Comparison of ENCODE assay signal across 3 cellular contexts in the genomic region with DNA sequence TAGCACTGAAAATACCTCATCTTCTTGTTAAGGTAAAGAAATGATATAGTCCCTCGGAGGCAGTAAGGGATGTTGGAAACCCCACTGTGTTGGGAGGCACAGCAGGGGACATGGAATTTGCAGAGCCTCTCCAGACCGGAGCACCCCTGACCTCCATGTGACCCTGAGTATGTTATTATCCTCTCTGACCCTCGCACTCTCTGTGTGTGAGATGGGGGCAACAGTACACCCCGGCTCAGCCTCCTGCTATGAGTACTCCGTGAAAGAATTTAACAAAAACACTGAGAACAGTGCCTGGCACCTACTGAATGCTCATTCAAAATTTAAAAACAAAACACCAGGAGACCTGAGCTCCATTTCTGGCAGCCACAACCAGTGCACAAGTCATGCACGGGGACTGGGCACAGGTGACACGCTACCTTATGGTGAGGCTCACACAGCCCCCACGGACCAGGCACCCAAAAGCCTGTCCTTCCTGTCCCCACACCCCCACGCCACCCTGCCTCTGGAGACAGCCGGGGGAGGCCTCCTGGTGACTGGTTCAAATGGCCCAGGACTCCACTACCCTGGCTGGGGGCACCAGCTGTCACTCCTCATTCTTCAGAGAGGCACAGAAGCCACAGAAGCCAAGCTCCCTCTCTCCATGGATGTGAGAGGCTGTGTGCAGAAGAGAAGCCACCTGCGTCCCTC.
TF ChIP-seq lines count a peak whose summit lies in the region.

No MANE protein-coding gene starts in this region.

TF ChIP-seq in A549, 52 proteins besides CTCF, POLR2A, EP300 and RAD21:
- TF ChIP-seq, protein P1, sequence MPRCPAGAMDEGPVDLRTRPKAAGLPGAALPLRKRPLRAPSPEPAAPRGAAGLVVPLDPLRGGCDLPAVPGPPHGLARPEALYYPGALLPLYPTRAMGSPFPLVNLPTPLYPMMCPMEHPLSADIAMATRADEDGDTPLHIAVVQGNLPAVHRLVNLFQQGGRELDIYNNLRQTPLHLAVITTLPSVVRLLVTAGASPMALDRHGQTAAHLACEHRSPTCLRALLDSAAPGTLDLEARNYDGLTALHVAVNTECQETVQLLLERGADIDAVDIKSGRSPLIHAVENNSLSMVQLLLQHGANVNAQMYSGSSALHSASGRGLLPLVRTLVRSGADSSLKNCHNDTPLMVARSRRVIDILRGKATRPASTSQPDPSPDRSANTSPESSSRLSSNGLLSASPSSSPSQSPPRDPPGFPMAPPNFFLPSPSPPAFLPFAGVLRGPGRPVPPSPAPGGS (IDR thresholded peaks at IDR 0.05) = no peak
- TF ChIP-seq KDM1A (IDR thresholded peaks at IDR 0.05; ENCODE audit: low read depth) (no peak), USF2 (IDR thresholded peaks at IDR 0.05) (no peak)

TF ChIP-seq in HEK293, 187 proteins besides CTCF, POLR2A, EP300 and RAD21:
- TF ChIP-seq ZNF132 (tag by site-specific recombination; IDR thresholded peaks at IDR 0.05; ENCODE audit: borderline replicate concordance) (no peak), OSR2 (tag by site-specific recombination; IDR thresholded peaks at IDR 0.05) (peak; percentile 10; the same call in 1 of the 2 replicates), GLIS1 (tag by site-specific recombination; IDR thresholded peaks at IDR 0.05) (peak; percentile 62), ZIC2 (tag by site-specific recombination; IDR thresholded peaks at IDR 0.05) (peak; percentile 58)
- TF ChIP-seq, protein P2, sequence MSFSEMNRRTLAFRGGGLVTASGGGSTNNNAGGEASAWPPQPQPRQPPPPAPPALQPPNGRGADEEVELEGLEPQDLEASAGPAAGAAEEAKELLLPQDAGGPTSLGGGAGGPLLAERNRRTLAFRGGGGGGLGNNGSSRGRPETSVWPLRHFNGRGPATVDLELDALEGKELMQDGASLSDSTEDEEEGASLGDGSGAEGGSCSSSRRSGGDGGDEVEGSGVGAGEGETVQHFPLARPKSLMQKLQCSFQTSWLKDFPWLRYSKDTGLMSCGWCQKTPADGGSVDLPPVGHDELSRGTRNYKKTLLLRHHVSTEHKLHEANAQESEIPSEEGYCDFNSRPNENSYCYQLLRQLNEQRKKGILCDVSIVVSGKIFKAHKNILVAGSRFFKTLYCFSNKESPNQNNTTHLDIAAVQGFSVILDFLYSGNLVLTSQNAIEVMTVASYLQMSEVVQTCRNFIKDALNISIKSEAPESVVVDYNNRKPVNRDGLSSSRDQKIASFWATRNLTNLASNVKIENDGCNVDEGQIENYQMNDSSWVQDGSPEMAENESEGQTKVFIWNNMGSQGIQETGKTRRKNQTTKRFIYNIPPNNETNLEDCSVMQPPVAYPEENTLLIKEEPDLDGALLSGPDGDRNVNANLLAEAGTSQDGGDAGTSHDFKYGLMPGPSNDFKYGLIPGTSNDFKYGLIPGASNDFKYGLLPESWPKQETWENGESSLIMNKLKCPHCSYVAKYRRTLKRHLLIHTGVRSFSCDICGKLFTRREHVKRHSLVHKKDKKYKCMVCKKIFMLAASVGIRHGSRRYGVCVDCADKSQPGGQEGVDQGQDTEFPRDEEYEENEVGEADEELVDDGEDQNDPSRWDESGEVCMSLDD (tag by site-specific recombination; IDR thresholded peaks at IDR 0.05) = no peak

TF ChIP-seq in WTC11, 78 proteins besides CTCF, POLR2A, EP300 and RAD21:
- TF ChIP-seq FOXP1 (CRISPR knock-in tag; IDR thresholded peaks at IDR 0.05; ENCODE audit: borderline replicate concordance) = no peak
- no peak for TF ChIP-seq ZNF423 (CRISPR knock-in tag; IDR thresholded peaks at IDR 0.05)
- no peak for TF ChIP-seq ZNF138 (CRISPR knock-in tag; conservative IDR thresholded peaks at IDR 0.05)
- no peak for TF ChIP-seq TEAD1 (CRISPR knock-in tag; IDR thresholded peaks at IDR 0.05)
- TF ChIP-seq, protein P3, sequence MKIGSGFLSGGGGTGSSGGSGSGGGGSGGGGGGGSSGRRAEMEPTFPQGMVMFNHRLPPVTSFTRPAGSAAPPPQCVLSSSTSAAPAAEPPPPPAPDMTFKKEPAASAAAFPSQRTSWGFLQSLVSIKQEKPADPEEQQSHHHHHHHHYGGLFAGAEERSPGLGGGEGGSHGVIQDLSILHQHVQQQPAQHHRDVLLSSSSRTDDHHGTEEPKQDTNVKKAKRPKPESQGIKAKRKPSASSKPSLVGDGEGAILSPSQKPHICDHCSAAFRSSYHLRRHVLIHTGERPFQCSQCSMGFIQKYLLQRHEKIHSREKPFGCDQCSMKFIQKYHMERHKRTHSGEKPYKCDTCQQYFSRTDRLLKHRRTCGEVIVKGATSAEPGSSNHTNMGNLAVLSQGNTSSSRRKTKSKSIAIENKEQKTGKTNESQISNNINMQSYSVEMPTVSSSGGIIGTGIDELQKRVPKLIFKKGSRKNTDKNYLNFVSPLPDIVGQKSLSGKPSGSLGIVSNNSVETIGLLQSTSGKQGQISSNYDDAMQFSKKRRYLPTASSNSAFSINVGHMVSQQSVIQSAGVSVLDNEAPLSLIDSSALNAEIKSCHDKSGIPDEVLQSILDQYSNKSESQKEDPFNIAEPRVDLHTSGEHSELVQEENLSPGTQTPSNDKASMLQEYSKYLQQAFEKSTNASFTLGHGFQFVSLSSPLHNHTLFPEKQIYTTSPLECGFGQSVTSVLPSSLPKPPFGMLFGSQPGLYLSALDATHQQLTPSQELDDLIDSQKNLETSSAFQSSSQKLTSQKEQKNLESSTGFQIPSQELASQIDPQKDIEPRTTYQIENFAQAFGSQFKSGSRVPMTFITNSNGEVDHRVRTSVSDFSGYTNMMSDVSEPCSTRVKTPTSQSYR (CRISPR knock-in tag; IDR thresholded peaks at IDR 0.05) = no peak
